1 cellular context compared by ENCODE assay signal in genomic region chr1:6245086-6245868, GRCh38.
A peak's percentile ranks its signal among the peaks of the same experiment; 100 is the strongest.
TF ChIP-seq lines count a peak whose summit lies in the region.

No MANE protein-coding gene starts in this region.

TF ChIP-seq in HepG2, 621 proteins besides CTCF, POLR2A, EP300 and RAD21 (continued from another document and continues in another):
- TF ChIP-seq SKI (IDR thresholded peaks at IDR 0.05; ENCODE audit: partially characterized antibody) (peak; percentile 62), MAFK (conservative IDR thresholded peaks at IDR 0.05 in 1 of 2, IDR thresholded peaks at IDR 0.05 in 1 of 2; ENCODE audit: low read length in 2 of 2) (no peak), ASH2L (IDR thresholded peaks at IDR 0.05; ENCODE audit: insufficient read length, low read depth, low read length) (no peak), FOXJ3 (CRISPR knock-in tag; IDR thresholded peaks at IDR 0.05; ENCODE audit: borderline replicate concordance) (no peak), MTERF4 (CRISPR knock-in tag; IDR thresholded peaks at IDR 0.05) (peak; percentile 100), ZBTB4 (CRISPR knock-in tag; IDR thresholded peaks at IDR 0.05; ENCODE audit: borderline replicate concordance) (no peak), ZEB1 (IDR thresholded peaks at IDR 0.05; ENCODE audit: insufficient replicate concordance, low read depth) (no peak), ZNF556 (CRISPR knock-in tag; IDR thresholded peaks at IDR 0.05; ENCODE audit: borderline replicate concordance) (peak; percentile 79; the same call in 1 of the 2 replicates), ZNF552 (CRISPR knock-in tag; IDR thresholded peaks at IDR 0.05; ENCODE audit: borderline replicate concordance) (peak; percentile 81; the same call in 1 of the 2 replicates), CERS6 (CRISPR knock-in tag; IDR thresholded peaks at IDR 0.05) (peak; percentile 87; the same call in 1 of the 2 replicates), HNRNPL (IDR thresholded peaks at IDR 0.05; ENCODE audit: low read depth, low read length) (no peak), ZNF570 (CRISPR knock-in tag; IDR thresholded peaks at IDR 0.05; ENCODE audit: borderline replicate concordance) (peak; percentile 88; the same call in 1 of the 2 replicates), ZNF737 (CRISPR knock-in tag; IDR thresholded peaks at IDR 0.05; ENCODE audit: borderline replicate concordance) (peak; percentile 86; the same call in 1 of the 2 replicates), MAZ (IDR thresholded peaks at IDR 0.05; ENCODE audit: borderline replicate concordance, low read depth, low read length) (no peak), MAZ (CRISPR knock-in tag; IDR thresholded peaks at IDR 0.05; ENCODE audit: low read depth) (peak; percentile 97), ZKSCAN1 (IDR thresholded peaks at IDR 0.05; ENCODE audit: low read length) (no peak), ZNF672 (CRISPR knock-in tag; IDR thresholded peaks at IDR 0.05) (peak; percentile 93; the same call in 1 of the 2 replicates), ZFP62 (CRISPR knock-in tag; IDR thresholded peaks at IDR 0.05) (no peak), EEA1 (CRISPR knock-in tag; IDR thresholded peaks at IDR 0.05; ENCODE audit: borderline replicate concordance) (peak; percentile 100), MZF1 (CRISPR knock-in tag; IDR thresholded peaks at IDR 0.05; ENCODE audit: borderline replicate concordance) (peak; percentile 69; the same call in 1 of the 2 replicates), DZIP1 (CRISPR knock-in tag; IDR thresholded peaks at IDR 0.05) (peak; percentile 97; the same call in 1 of the 2 replicates), ZNF501 (CRISPR knock-in tag; IDR thresholded peaks at IDR 0.05) (peak; percentile 85), FOXA1 (IDR thresholded peaks at IDR 0.05) (no peak), FOXA1 (CRISPR knock-in tag; IDR thresholded peaks at IDR 0.05) (peak; percentile 58), IKZF4 (CRISPR knock-in tag; IDR thresholded peaks at IDR 0.05; ENCODE audit: borderline replicate concordance, low read depth, not compliant biosample characterization) (peak; percentile 100), ZNF687 (CRISPR knock-in tag; IDR thresholded peaks at IDR 0.05) (peak; percentile 81), ZNF503 (CRISPR knock-in tag; IDR thresholded peaks at IDR 0.05) (peak; percentile 90), ZNF333 (CRISPR knock-in tag; IDR thresholded peaks at IDR 0.05; ENCODE audit: borderline replicate concordance) (peak; percentile 99; the same call in 1 of the 2 replicates), NKX3-1 (CRISPR knock-in tag; IDR thresholded peaks at IDR 0.05) (peak; percentile 99), ZNF768 (CRISPR knock-in tag; IDR thresholded peaks at IDR 0.05) (peak; percentile 92), AFF4 (CRISPR knock-in tag; IDR thresholded peaks at IDR 0.05) (no peak), EHMT2 (IDR thresholded peaks at IDR 0.05; ENCODE audit: borderline replicate concordance, low read depth, low read length) (peak; percentile 76; the same call in 1 of the 2 replicates), ZGPAT (CRISPR knock-in tag; IDR thresholded peaks at IDR 0.05) (peak; percentile 94; the same call in 1 of the 2 replicates), ZNF383 (CRISPR knock-in tag; IDR thresholded peaks at IDR 0.05; ENCODE audit: borderline replicate concordance) (no peak), TOPORS (CRISPR knock-in tag; IDR thresholded peaks at IDR 0.05) (peak; percentile 99), ATF1 (CRISPR knock-in tag; IDR thresholded peaks at IDR 0.05) (no peak), JUN (CRISPR knock-in tag; IDR thresholded peaks at IDR 0.05) (peak; percentile 61; the same call in 1 of the 2 replicates), HNRNPLL (IDR thresholded peaks at IDR 0.05; ENCODE audit: low read depth, low read length, poor library complexity, severe bottlenecking) (peak; percentile 56), CHD2 (IDR thresholded peaks at IDR 0.05; ENCODE audit: low read depth, low read length) (no peak), PLRG1 (conservative IDR thresholded peaks at IDR 0.05) (no peak), ZNF367 (CRISPR knock-in tag; IDR thresholded peaks at IDR 0.05; ENCODE audit: borderline replicate concordance) (peak; percentile 98; the same call in 1 of the 2 replicates)
